ENCODE assay signal across 8 cellular contexts in genomic region chr1:241640867-241641542, GRCh38. TPM values are rescaled to one million over a fixed set of nuclear protein-coding genes. Genes with fewer than 3 reads are reported as not detected.
A peak's percentile ranks its signal among the peaks of the same experiment; 100 is the strongest.
DNase-seq lines count a peak whose midpoint lies in the region; ATAC-seq and TF ChIP-seq lines count a peak whose summit lies in the region.

No MANE protein-coding gene starts in this region.

- H4K8ac ChIP-seq in mesenchymal stem cell (ENCODE audit: low read length) = peak overlapping the region; percentile 19

- WGBS in mesenchymal stem cell = 99% methylated on average over 9 of the region's 9 CpGs

- no peak overlapping the region for H3K23ac ChIP-seq in mesenchymal stem cell (ENCODE audit: low read length in 2 of 2)

- H2BK12ac ChIP-seq in mesenchymal stem cell (ENCODE audit: low read length in 2 of 2) = peak overlapping the region in 1 of 2 experiments; percentile 57

- H3K4me1 ChIP-seq in A673 (ENCODE audit: insufficient read depth, low read length, poor library complexity, severe bottlenecking) = no peaks in the 10 kb centered on the region
- H3K4me1 ChIP-seq in mesenchymal stem cell (ENCODE audit: control insufficient read depth, insufficient read depth, low read depth, low read length) = peaks cover 3% of the 10 kb centered on the region

- H3K27ac ChIP-seq in A673 (ENCODE audit: low read depth, low read length, poor library complexity, severe bottlenecking) (no peak overlapping the region), mesenchymal stem cell (ENCODE audit: low read length, poor library complexity, severe bottlenecking) (peak overlapping the region; percentile 49)

- peak overlapping the region; percentile 70 for H3K4me3 ChIP-seq in A673 (ENCODE audit: low read depth, low read length, poor library complexity, severe bottlenecking)
- peak overlapping the region in 1 of 2 experiments; percentile 78 for H3K4me3 ChIP-seq in mesenchymal stem cell (ENCODE audit: insufficient read depth in 1 of 2, low read depth in 1 of 2, low read length in 2 of 2)

- CTCF ChIA-PET in A673 (lab: Charles Lee) = no interaction called here

- POLR2A ChIA-PET in A673 (lab: Charles Lee; ENCODE audit: low non-redundant PET) = no interaction called here

- H3K18ac ChIP-seq in mesenchymal stem cell (ENCODE audit: low read depth in 1 of 2, low read length in 2 of 2) = no peak overlapping the region

- H3K9ac ChIP-seq in mesenchymal stem cell (ENCODE audit: low read length) = peak overlapping the region; percentile 55

- H3K36me3 ChIP-seq in A673 (ENCODE audit: insufficient read depth, low read length, poor library complexity, severe bottlenecking) = no peaks in the 10 kb centered on the region
- no peaks in the 10 kb centered on the region for H3K36me3 ChIP-seq in mesenchymal stem cell (ENCODE audit: control insufficient read depth in 1 of 2, insufficient read depth in 2 of 2, low read depth in 1 of 2, low read length in 2 of 2)

- H3K4me2 ChIP-seq in mesenchymal stem cell (ENCODE audit: low read length, poor library complexity, severe bottlenecking) = no peak overlapping the region

- H2BK15ac ChIP-seq in mesenchymal stem cell (ENCODE audit: low read depth, poor library complexity, severe bottlenecking) = no peak overlapping the region

- H2BK5ac ChIP-seq in mesenchymal stem cell (ENCODE audit: low read depth, low read length, poor library complexity, severe bottlenecking) = no peak overlapping the region

- intact Hi-C loops in A673 (cut with micrococcal nuclease; ENCODE audit: unreplicated experiment) = no loop called here

- peak overlapping the region; percentile 44 for H2AK5ac ChIP-seq in mesenchymal stem cell (ENCODE audit: low read length, severe bottlenecking)

- no peak overlapping the region for H3K4ac ChIP-seq in mesenchymal stem cell (ENCODE audit: low read depth in 1 of 2, low read length in 2 of 2)

- H3K14ac ChIP-seq in mesenchymal stem cell (ENCODE audit: low read length in 2 of 2) = no peak overlapping the region

- H3K27me3 ChIP-seq in A673 (replicated peaks; ENCODE audit: insufficient read depth, low read depth, low read length, poor library complexity) (no peaks in the 10 kb centered on the region), mesenchymal stem cell (ENCODE audit: control insufficient read depth in 1 of 2, insufficient read depth in 1 of 2, low read length in 2 of 2) (no peaks in the 10 kb centered on the region)

- DNase-seq in A673 (ENCODE audit: low spot score) (no peak), HuH-7.5 (ENCODE audit: low spot score) (peak; percentile 44), amniotic epithelial cell (ENCODE audit: low read depth) (peak; percentile 26), mesenchymal stem cell (peak; percentile 58), HPDE6-E6E7 (ENCODE audit: extremely low spot score) (no peak), middle frontal gyrus (ENCODE audit: extremely low spot score, low spot score) (no peak)

- ATAC-seq in HG03457 (IDR thresholded peaks at IDR 0.05; ENCODE audit: unreplicated experiment) (no peak), GM18868 (IDR thresholded peaks at IDR 0.05; ENCODE audit: unreplicated experiment) (no peak)

- no TSS peak for BruUV-seq in A673 (replicated peaks; lab: Mats Ljungman, UMichigan)

- no peak for TF ChIP-seq CTCF in A673 (conservative IDR thresholded peaks at IDR 0.05; ENCODE audit: low read depth, low read length)

- no peak overlapping the region for H2BK120ac ChIP-seq in mesenchymal stem cell (ENCODE audit: low read depth, low read length)

- H4K91ac ChIP-seq in mesenchymal stem cell (ENCODE audit: low read length) = no peak overlapping the region

- H3K79me1 ChIP-seq in mesenchymal stem cell (replicated peaks; ENCODE audit: low read length, poor library complexity, severe bottlenecking) = no peaks in the 10 kb centered on the region

- H3K9me3 ChIP-seq in A673 (ENCODE audit: low read depth, low read length, poor library complexity, severe bottlenecking) = no peaks in the 10 kb centered on the region
- H3K9me3 ChIP-seq in mesenchymal stem cell (ENCODE audit: control insufficient read depth, low read length) = no peaks in the 10 kb centered on the region

- no peak overlapping the region for H2AFZ ChIP-seq in mesenchymal stem cell (ENCODE audit: low read depth, low read length)

RNA-seq across cellular contexts. Expression of gene CHML, which starts 0.8 kb away (rescaled TPM):
- 10.6 and 11.9 TPM in 2 replicates for total RNA-seq in A673 (2021)
- polyA plus RNA-seq in mesenchymal stem cell (2013, experiment 1 of 2) = 7.0 TPM
- polyA plus RNA-seq in mesenchymal stem cell (2013, experiment 2 of 2) = 7.2 TPM

RNA-seq across cellular contexts. Expression of gene OPN3, which starts 0.8 kb away (rescaled TPM):
- 12.6 and 14.2 TPM in 2 replicates for total RNA-seq in A673 (2021)
- polyA plus RNA-seq in mesenchymal stem cell (2013, experiment 1 of 2) = 45.4 TPM
- 49.2 TPM for polyA plus RNA-seq in mesenchymal stem cell (2013, experiment 2 of 2)

RNA-seq across cellular contexts. Expression of gene WDR64, which starts 11.1 kb away (rescaled TPM):
- not detected in 2 replicates for total RNA-seq in A673 (2021)
- polyA plus RNA-seq in mesenchymal stem cell (2013, experiment 1 of 2) = not detected
- 0.03 TPM for polyA plus RNA-seq in mesenchymal stem cell (2013, experiment 2 of 2)

Comparison
In these comparisons a context has a peak if more than half of its experiments do, and no peak if none do; other contexts are left out.
1. DNase-seq: peak in HuH-7.5 (single experiment), amniotic epithelial cell (single experiment) and mesenchymal stem cell (single experiment); none in A673 (single experiment), HPDE6-E6E7 (single experiment) and middle frontal gyrus (single experiment).